Comparison of ENCODE assay signal across 8 cellular contexts in genomic region chr2:16032282-16033031, GRCh38.
"Had no signal": no experiment of that assay in that cellular context is flagged by ENCODE, and none has a peak within 500 bp of the region (broad histone marks: within the 10 kb centered on the region; RNA-seq: fewer than 3 reads in every experiment).

No MANE protein-coding gene starts in this region.

- H3K4me3 ChIP-seq: GM23248, HAP-1, K562 had no signal

- ATAC-seq: HCT116, K562 had no signal

- H2AFZ ChIP-seq: GM23248 had no signal

- H3K4me1 ChIP-seq: HAP-1 had no signal

- H3K36me3 ChIP-seq: HAP-1 had no signal

- H3K9me3 ChIP-seq: HAP-1 had no signal

- DNase-seq: GM23248, GOT3, H7, HFFc6, IMR-90 had no signal

- H3K4me3 Mint-ChIP-seq: HFFc6 had no signal

- H3K27ac ChIP-seq: GM23248 had no signal

- H3K27ac Mint-ChIP-seq: HFFc6 had no signal

- H3K9ac ChIP-seq: GM23248 had no signal
